ENCODE assay signal across 8 cellular contexts in the genomic region with DNA sequence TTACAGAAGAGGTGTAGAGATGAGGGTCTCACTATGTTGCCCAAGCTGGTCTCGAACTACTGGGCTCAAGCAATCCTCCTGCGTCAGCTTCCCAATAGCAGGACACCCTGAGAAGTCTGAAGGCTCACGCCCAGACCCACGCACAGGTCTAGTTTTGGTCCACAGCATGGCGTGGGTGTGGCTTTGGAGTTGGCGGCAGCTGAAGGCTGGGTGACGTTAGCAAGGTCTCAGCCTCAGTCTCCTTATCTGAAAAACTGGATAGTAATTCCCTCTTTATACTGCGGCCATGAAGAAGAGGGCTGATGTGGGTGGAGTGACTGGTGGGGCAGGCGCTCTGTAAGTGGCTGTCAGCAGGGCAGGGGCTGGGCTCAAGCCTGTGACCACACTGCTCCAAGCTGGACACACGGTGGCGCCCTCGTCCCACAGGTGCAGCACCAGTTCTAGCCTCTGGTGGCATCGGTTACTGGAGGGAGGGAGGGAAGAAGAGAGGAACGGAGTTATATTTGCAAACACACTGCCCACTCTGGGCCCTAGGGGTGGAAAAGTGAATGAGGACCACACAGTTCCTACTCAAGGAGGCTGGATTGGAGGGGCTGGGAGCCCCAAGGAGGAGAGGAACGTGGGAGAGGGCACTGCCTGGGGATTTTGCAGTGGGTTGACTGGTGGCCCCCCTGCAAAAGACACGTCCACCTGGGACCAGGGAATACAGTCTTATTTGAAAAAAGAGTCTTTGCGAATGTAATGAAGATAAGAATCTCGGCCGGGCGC. TPM values are rescaled to one million over a fixed set of nuclear protein-coding genes. Genes with fewer than 3 reads are reported as not detected.
DNase-seq lines count a peak whose midpoint lies in the region; ATAC-seq and TF ChIP-seq lines count a peak whose summit lies in the region.

No MANE protein-coding gene starts in this region.

- no peaks in the 10 kb centered on the region for H3K36me3 ChIP-seq in neuronal stem cell (replicated peaks in 1 of 2; ENCODE audit: control insufficient read depth in 2 of 2, insufficient read depth in 2 of 2, low read length in 2 of 2)
- H3K36me3 ChIP-seq in stomach, result no peaks in the 10 kb centered on the region

- H3K27me3 ChIP-seq in neuronal stem cell (ENCODE audit: control insufficient read depth in 3 of 3, insufficient read depth in 3 of 3, low read depth in 1 of 3, low read length in 3 of 3) (no peaks in the 10 kb centered on the region), stomach (no peaks in the 10 kb centered on the region)

- H3K4me2 ChIP-seq in neuronal stem cell (ENCODE audit: insufficient read depth, low read length, poor library complexity, severe bottlenecking), result no peak overlapping the region

- H3K9me3 ChIP-seq in neuronal stem cell (replicated peaks in 1 of 2; ENCODE audit: control insufficient read depth in 2 of 2, insufficient read depth in 1 of 2, low read depth in 1 of 2, low read length in 2 of 2) (no peaks in the 10 kb centered on the region), stomach (no peaks in the 10 kb centered on the region)

- DNase-seq in DMS153 (lab: John Stamatoyannopoulos, UW) (peak; percentile 81), LoVo (ENCODE audit: low spot score) (peak; percentile 91), SHP77 (lab: John Stamatoyannopoulos, UW) (peak; percentile 90 to 91), fibroblast of pulmonary artery (ENCODE audit: low read depth) (peak; percentile 97), neuronal stem cell (ENCODE audit: low spot score) (peak; percentile 89), stomach (peak; percentile 95)

- no peak overlapping the region for H3K23ac ChIP-seq in neuronal stem cell (ENCODE audit: low read depth, low read length, poor library complexity)

- no peak overlapping the region for H2BK15ac ChIP-seq in neuronal stem cell (ENCODE audit: low read length)

- peak overlapping the region; percentile 74 for H3K4me3 Mint-ChIP-seq in activated T-helper 17 cell treated with anti-CD3 and anti-CD28 coated beads, Interleukin-2, amount 50 U/mL, for 72 hours

- H2AFZ ChIP-seq in neuronal stem cell (ENCODE audit: low read length), result peak overlapping the region; percentile 71

- no peak overlapping the region for H3K27ac ChIP-seq in neuronal stem cell (replicated peaks; ENCODE audit: low read length)
- peak overlapping the region in 3 of 5 donors; percentile 8 to 39 (median 30) for H3K27ac ChIP-seq in stomach

- intact Hi-C loops in stomach (cut with DNase I; ENCODE audit: low total_unique reads), result no loop called here

- no peak overlapping the region for H3K4ac ChIP-seq in neuronal stem cell (ENCODE audit: low read length)

- TF ChIP-seq POLR2A in stomach (IDR thresholded peaks at IDR 0.05), result no peak

- H3K27me3 Mint-ChIP-seq in activated T-helper 17 cell treated with anti-CD3 and anti-CD28 coated beads, Interleukin-2, amount 50 U/mL, for 72 hours, result peaks cover 13% of the 10 kb centered on the region

- ATAC-seq in GM21723 (IDR thresholded peaks at IDR 0.05; ENCODE audit: unreplicated experiment), result peak; percentile 90
- peak; percentile 86 for ATAC-seq in activated T-helper 17 cell treated with anti-CD3 and anti-CD28 coated beads, Interleukin-2, amount 50 U/mL, for 72 hours (replicated peaks)

- TF ChIP-seq EP300 in stomach (IDR thresholded peaks at IDR 0.05), result no peak

- H2BK5ac ChIP-seq in neuronal stem cell (ENCODE audit: low read length), result no peak overlapping the region

- no peaks in the 10 kb centered on the region for H3K79me1 ChIP-seq in neuronal stem cell (ENCODE audit: low read depth, low read length)

- H3K36me3 Mint-ChIP-seq in activated T-helper 17 cell treated with anti-CD3 and anti-CD28 coated beads, Interleukin-2, amount 50 U/mL, for 72 hours (ENCODE audit: low read depth), result no peaks in the 10 kb centered on the region

- no peak overlapping the region for H3K14ac ChIP-seq in neuronal stem cell (ENCODE audit: low read length)

- TF ChIP-seq CTCF in fibroblast of pulmonary artery (IDR thresholded peaks at IDR 0.05; ENCODE audit: low read length, missing control alignments) (peak; percentile 94), stomach (IDR thresholded peaks at IDR 0.05) (peak in 5 of 7 experiments; percentile 81 to 99 (median 96))

- peak overlapping the region; percentile 55 for H3K27ac Mint-ChIP-seq in activated T-helper 17 cell treated with anti-CD3 and anti-CD28 coated beads, Interleukin-2, amount 50 U/mL, for 72 hours

- no peak overlapping the region for H4K91ac ChIP-seq in neuronal stem cell (ENCODE audit: low read depth, low read length, poor library complexity)

- no peak overlapping the region for H4K8ac ChIP-seq in neuronal stem cell (ENCODE audit: low read depth, low read length)

- peaks cover 2 to 5% of the 10 kb centered on the region in 2 donors for H3K4me1 ChIP-seq in neuronal stem cell (ENCODE audit: control insufficient read depth in 2 of 2, insufficient read depth in 1 of 2, low read depth in 1 of 2, low read length in 2 of 2)
- peaks cover 8 to 58% (median 21%) of the 10 kb centered on the region in 4 donors for H3K4me1 ChIP-seq in stomach

- H2BK120ac ChIP-seq in neuronal stem cell (ENCODE audit: low read depth, low read length), result no peak overlapping the region

- no peaks in the 10 kb centered on the region for H3K9me3 Mint-ChIP-seq in activated T-helper 17 cell treated with anti-CD3 and anti-CD28 coated beads, Interleukin-2, amount 50 U/mL, for 72 hours

- no peak overlapping the region for H2BK12ac ChIP-seq in neuronal stem cell (ENCODE audit: low read length)

- H3K4me3 ChIP-seq in fibroblast of pulmonary artery (replicated peaks; ENCODE audit: low read depth, low read length) (no peak overlapping the region), neuronal stem cell (ENCODE audit: low read length in 2 of 2) (no peak overlapping the region), stomach (peak overlapping the region in 2 of 4 donors; percentile 5 to 11)

- WGBS in neuronal stem cell (ENCODE audit: extremely low coverage in 2 of 2, insufficient read length in 2 of 2, insufficient replicate concordance in 1 of 2), 2 donors, result no CpG with 5 or more reads among the region's 20 CpGs
- 8 to 18% (median 12%) methylated on average over 20 of the region's 20 CpGs for WGBS in stomach, 5 donors

- peaks cover 39% of the 10 kb centered on the region for H3K4me1 Mint-ChIP-seq in activated T-helper 17 cell treated with anti-CD3 and anti-CD28 coated beads, Interleukin-2, amount 50 U/mL, for 72 hours

- H2AK5ac ChIP-seq in neuronal stem cell (ENCODE audit: low read depth, low read length), result peak overlapping the region; percentile 0

- peak overlapping the region; percentile 44 for H3K18ac ChIP-seq in neuronal stem cell (ENCODE audit: low read length)

- H3K9ac ChIP-seq in neuronal stem cell (ENCODE audit: low read depth, low read length, poor library complexity), result no peak overlapping the region

RNA-seq across cellular contexts. Expression of gene CARD10, which starts 19.6 kb away (rescaled TPM):
- under 1 TPM in 1 of 2 donors, not detected in 1; 0.09 TPM for total RNA-seq in activated T-helper 17 cell treated with anti-CD3 and anti-CD28 coated beads, Interleukin-2, amount 50 U/mL, for 72 hours
- polyA plus RNA-seq in neuronal stem cell (2013, experiment 1 of 2), result 4.2 TPM
- 4.3 TPM for polyA plus RNA-seq in neuronal stem cell (2013, experiment 2 of 2)
- total RNA-seq in stomach, result 100 to 1,000 TPM in 1 of 5 donors, 10 to 100 TPM in 2, 1 to 10 TPM in 2; 5.5 to 120 (median 28.4) TPM
- polyA plus RNA-seq in stomach, result 10 to 100 TPM; 11.3 to 17.8 (median 13.6) TPM

RNA-seq across cellular contexts. Expression of gene CDC42EP1, which starts 21.5 kb away (rescaled TPM):
- 1 to 10 TPM; 1.0 to 2.3 TPM for total RNA-seq in activated T-helper 17 cell treated with anti-CD3 and anti-CD28 coated beads, Interleukin-2, amount 50 U/mL, for 72 hours
- 16.9 TPM for polyA plus RNA-seq in neuronal stem cell (2013, experiment 1 of 2)
- 16.2 TPM for polyA plus RNA-seq in neuronal stem cell (2013, experiment 2 of 2)
- total RNA-seq in stomach, result 100 to 1,000 TPM in 2 of 5 donors, 10 to 100 TPM in 3; 28.6 to 195 (median 66.3) TPM
- polyA plus RNA-seq in stomach, result 100 to 1,000 TPM in 1 of 3 donors, 10 to 100 TPM in 2; 70.2 to 112 (median 90.1) TPM

RNA-seq across cellular contexts. Expression of gene LGALS2, which starts 41.1 kb away (rescaled TPM):
- total RNA-seq in activated T-helper 17 cell treated with anti-CD3 and anti-CD28 coated beads, Interleukin-2, amount 50 U/mL, for 72 hours, result not detected
- not detected for polyA plus RNA-seq in neuronal stem cell (2013, experiment 1 of 2)
- not detected for polyA plus RNA-seq in neuronal stem cell (2013, experiment 2 of 2)
- total RNA-seq in stomach, result 1 to 10 TPM in 1 of 5 donors, not detected in 4; 4.2 TPM
- 1 to 10 TPM; 4.1 to 7.1 (median 5.0) TPM for polyA plus RNA-seq in stomach

RNA-seq across cellular contexts. Expression of gene MFNG, which starts 52.6 kb away (rescaled TPM):
- 100 to 1,000 TPM; 170 to 245 TPM for total RNA-seq in activated T-helper 17 cell treated with anti-CD3 and anti-CD28 coated beads, Interleukin-2, amount 50 U/mL, for 72 hours
- polyA plus RNA-seq in neuronal stem cell (2013, experiment 1 of 2), result 10.5 TPM
- polyA plus RNA-seq in neuronal stem cell (2013, experiment 2 of 2), result 8.0 TPM
- 10 to 100 TPM in 3 of 5 donors, 1 to 10 TPM in 2; 1.7 to 86.4 (median 11.2) TPM for total RNA-seq in stomach
- polyA plus RNA-seq in stomach, result 10 to 100 TPM in 1 of 3 donors, 1 to 10 TPM in 2; 3.8 to 10.2 (median 6.7) TPM

Comparison
In these comparisons a context has a peak if more than half of its experiments do, and no peak if none do; other contexts are left out.
1. RNA of gene CARD10, which starts 19.6 kb away (total RNA-seq): 5.5 to 120 TPM in stomach; 0.09 TPM in activated T-helper 17 cell treated with anti-CD3 and anti-CD28 coated beads, Interleukin-2, amount 50 U/mL, for 72 hours; every median in the first group is over 4 times any median in the second.
2. RNA of gene CDC42EP1, which starts 21.5 kb away (total RNA-seq): 28.6 to 195 TPM in stomach; 1.0 to 2.3 TPM in activated T-helper 17 cell treated with anti-CD3 and anti-CD28 coated beads, Interleukin-2, amount 50 U/mL, for 72 hours; every median in the first group is over 4 times any median in the second.
3. Peak in every context shown above with its lines, with median percentiles within 50 percentile points of each other: DNase-seq.